Comparison of ENCODE assay signal across 11 cellular contexts in genomic region chrX:32448945-32449344, GRCh38.
DNase-seq lines count a peak whose midpoint lies in the region; ATAC-seq and TF ChIP-seq lines count a peak whose summit lies in the region.
"Had no signal": no experiment of that assay in that cellular context is flagged by ENCODE, and none has a peak within 500 bp of the region (broad histone marks: within the 10 kb centered on the region; RNA-seq: fewer than 3 reads in every experiment).

No MANE protein-coding gene starts in this region.

- H3K4me3 Mint-ChIP-seq in activated CD4-positive, alpha-beta memory T cell treated with anti-CD3 and anti-CD28 coated beads, Interleukin-2, amount 10 ng/mL, durations not matched to agents 7 days and 5 days: no peak overlapping the region
- no peak overlapping the region for H3K4me3 Mint-ChIP-seq in osteocyte (ENCODE audit: unreplicated experiment)

- CTCF ChIA-PET in activated CD4-positive, alpha-beta memory T cell treated with anti-CD3 and anti-CD28 coated beads, Interleukin-2, amount 10 ng/mL, durations not matched to agents 7 days and 5 days (lab: Charles Lee): no interaction called here

- H3K4me1 Mint-ChIP-seq in activated CD4-positive, alpha-beta memory T cell treated with anti-CD3 and anti-CD28 coated beads, Interleukin-2, amount 10 ng/mL, durations not matched to agents 7 days and 5 days: peaks cover 18% of the 10 kb centered on the region
- H3K4me1 Mint-ChIP-seq in osteocyte (ENCODE audit: unreplicated experiment): peaks cover 5% of the 10 kb centered on the region

- H3K27ac Mint-ChIP-seq in activated CD4-positive, alpha-beta memory T cell treated with anti-CD3 and anti-CD28 coated beads, Interleukin-2, amount 10 ng/mL, durations not matched to agents 7 days and 5 days: peak overlapping the region; percentile 26
- no peak overlapping the region for H3K27ac Mint-ChIP-seq in osteocyte (ENCODE audit: unreplicated experiment)

- no peak for DNase-seq in activated CD4-positive, alpha-beta memory T cell treated with anti-CD3 and anti-CD28 coated beads, Interleukin-2, amount 10 ng/mL, durations not matched to agents 7 days and 5 days
- DNase-seq in midbrain (lab: John Stamatoyannopoulos, UW) (no peak), GDM1 (lab: John Stamatoyannopoulos, UW) (no peak), DMS153 treated with DMSO at 0.1 percent for 48 hours (lab: John Stamatoyannopoulos, UW; ENCODE audit: unreplicated experiment) (no peak), osteocyte (ENCODE audit: extremely low spot score, unreplicated experiment) (no peak)
- DNase-seq: activated naive CD4-positive, alpha-beta T cell treated with Interleukin-2 at 50 U/mL for 16 hours; left lung had no signal

- ATAC-seq in GM18508 (IDR thresholded peaks at IDR 0.05; ENCODE audit: insufficient read depth, unreplicated experiment) (peak; percentile 65), GM21423 (IDR thresholded peaks at IDR 0.05; ENCODE audit: unreplicated experiment) (peak; percentile 62), HG03159 (IDR thresholded peaks at IDR 0.05; ENCODE audit: unreplicated experiment) (peak; percentile 63)
- ATAC-seq: esophagus mucosa had no signal

- POLR2A ChIA-PET in activated CD4-positive, alpha-beta memory T cell treated with anti-CD3 and anti-CD28 coated beads, Interleukin-2, amount 10 ng/mL, durations not matched to agents 7 days and 5 days (lab: Charles Lee): no interaction called here

- H3K36me3 Mint-ChIP-seq in activated CD4-positive, alpha-beta memory T cell treated with anti-CD3 and anti-CD28 coated beads, Interleukin-2, amount 10 ng/mL, durations not matched to agents 7 days and 5 days (ENCODE audit: low read depth): no peaks in the 10 kb centered on the region
- no peaks in the 10 kb centered on the region for H3K36me3 Mint-ChIP-seq in osteocyte (ENCODE audit: unreplicated experiment)

- H3K27me3 Mint-ChIP-seq in activated CD4-positive, alpha-beta memory T cell treated with anti-CD3 and anti-CD28 coated beads, Interleukin-2, amount 10 ng/mL, durations not matched to agents 7 days and 5 days: no peaks in the 10 kb centered on the region
- H3K27me3 Mint-ChIP-seq in osteocyte (ENCODE audit: unreplicated experiment): no peaks in the 10 kb centered on the region

- no peak for TF ChIP-seq CTCF in osteocyte (IDR thresholded peaks at IDR 0.05)

- no peaks in the 10 kb centered on the region for H3K9me3 Mint-ChIP-seq in activated CD4-positive, alpha-beta memory T cell treated with anti-CD3 and anti-CD28 coated beads, Interleukin-2, amount 10 ng/mL, durations not matched to agents 7 days and 5 days
- peaks cover 5% of the 10 kb centered on the region for H3K9me3 Mint-ChIP-seq in osteocyte (ENCODE audit: unreplicated experiment)
